Comparison of ENCODE assay signal across 18 cellular contexts in the genomic region with DNA sequence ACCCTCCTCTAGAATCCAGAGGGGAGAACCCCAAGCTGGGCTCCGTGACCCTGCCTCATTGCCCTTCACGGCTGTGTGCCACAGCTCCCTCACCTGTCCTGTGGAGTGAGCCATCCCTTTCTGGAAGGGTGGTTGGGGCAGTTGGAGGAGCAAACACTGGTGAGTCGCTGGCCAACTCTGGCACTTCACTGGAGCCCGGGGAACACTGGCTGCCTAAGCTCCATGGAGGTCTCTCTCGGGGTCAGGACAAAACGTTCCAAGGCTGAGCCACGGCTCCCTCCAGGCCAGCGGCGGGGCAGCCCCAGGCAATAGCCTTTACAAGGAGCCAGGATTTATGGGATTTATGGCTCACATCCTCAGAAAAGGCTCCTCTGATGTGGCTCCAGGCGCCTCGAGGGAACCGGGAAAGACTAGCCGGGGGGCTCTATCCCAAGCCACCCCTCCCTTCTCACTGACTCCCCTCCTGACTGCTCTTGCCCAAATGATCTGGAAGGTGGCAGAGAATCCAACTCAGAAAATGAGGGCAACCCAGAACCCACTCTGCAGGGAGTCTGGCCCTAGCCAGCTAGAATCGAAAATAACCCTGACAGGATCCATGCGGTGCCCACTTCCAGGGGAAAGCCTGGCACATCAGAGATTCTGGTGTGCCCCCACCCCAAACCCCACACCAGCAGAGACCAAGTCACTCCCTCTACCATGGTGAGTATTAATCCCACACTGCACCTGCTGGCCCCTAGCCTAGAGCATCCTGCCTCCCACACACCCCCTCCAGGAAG.
"Had no signal": no experiment of that assay in that cellular context is flagged by ENCODE, and none has a peak within 500 bp of the region (broad histone marks: within the 10 kb centered on the region; RNA-seq: fewer than 3 reads in every experiment).

No MANE protein-coding gene starts in this region.

- H3K4me3 Mint-ChIP-seq: activated naive CD8-positive, alpha-beta T cell treated with anti-CD3 and anti-CD28 coated beads for 36 hours; activated T-helper 1 cell treated with anti-CD3 and anti-CD28 coated beads, Interleukin-12 subunit alpha, Interleukin-12 subunit beta, Interleukin-2, Interleukin-4 antibody, amounts not matched to agents 30 ng/mL and 10 ng/mL and 1 ng/mL, durations not matched to agents 14 hours and 24 hours and 36 hours; brain; natural killer cell; T-helper 2 cell treated with Interferon-gamma antibody and Interleukin-4, amounts not matched to agents 5 μg/mL and 100 μg/mL, for 36 hours had no signal

- H3K27me3 Mint-ChIP-seq: activated naive CD8-positive, alpha-beta T cell treated with anti-CD3 and anti-CD28 coated beads for 36 hours had no signal

- H3K9me3 Mint-ChIP-seq: activated naive CD8-positive, alpha-beta T cell treated with anti-CD3 and anti-CD28 coated beads for 36 hours; activated T-helper 1 cell treated with anti-CD3 and anti-CD28 coated beads, Interleukin-12 subunit alpha, Interleukin-12 subunit beta, Interleukin-2, Interleukin-4 antibody, amounts not matched to agents 30 ng/mL and 10 ng/mL and 1 ng/mL, durations not matched to agents 14 hours and 24 hours and 36 hours; natural killer cell; T-helper 2 cell treated with Interferon-gamma antibody and Interleukin-4, amounts not matched to agents 5 μg/mL and 100 μg/mL, for 36 hours had no signal

- H3K4me3 ChIP-seq: gastroesophageal sphincter, heart right ventricle, left ventricle myocardium inferior, transverse colon, vagina had no signal

- DNase-seq: activated CD4-positive, alpha-beta T cell treated with anti-CD3 and anti-CD28 coated beads, Interleukin-2, amount 50 U/mL, for 1 hour; activated naive CD8-positive, alpha-beta T cell treated with anti-CD3 and anti-CD28 coated beads for 36 hours; effector CD8-positive, alpha-beta T cell; heart right ventricle; islet precursor cell; left ventricle myocardium inferior; mesenchymal stem cell; natural killer cell; stimulated activated CD4-positive, alpha-beta T cell treated with anti-CD3 and anti-CD28 coated beads, Interleukin-4, amount 100 ng/mL, for 4 hours; stimulated activated CD8-positive, alpha-beta memory T cell treated with anti-CD3 and anti-CD28 coated beads, Interleukin-4, amount 100 ng/mL, for 48 hours; stimulated activated naive CD4-positive, alpha-beta T cell treated with Interleukin-2 at 50 U/mL for 16 hours; transverse colon had no signal

- H3K4me1 Mint-ChIP-seq: activated naive CD8-positive, alpha-beta T cell treated with anti-CD3 and anti-CD28 coated beads for 36 hours; brain; natural killer cell had no signal

- H3K4me1 ChIP-seq: gastroesophageal sphincter, heart right ventricle, left ventricle myocardium inferior, transverse colon had no signal

- H3K27ac Mint-ChIP-seq: activated naive CD8-positive, alpha-beta T cell treated with anti-CD3 and anti-CD28 coated beads for 36 hours; activated T-helper 1 cell treated with anti-CD3 and anti-CD28 coated beads, Interleukin-12 subunit alpha, Interleukin-12 subunit beta, Interleukin-2, Interleukin-4 antibody, amounts not matched to agents 30 ng/mL and 10 ng/mL and 1 ng/mL, durations not matched to agents 14 hours and 24 hours and 36 hours; natural killer cell; T-helper 2 cell treated with Interferon-gamma antibody and Interleukin-4, amounts not matched to agents 5 μg/mL and 100 μg/mL, for 36 hours had no signal

- H3K36me3 ChIP-seq: gastroesophageal sphincter, heart right ventricle, left ventricle myocardium inferior, transverse colon, vagina had no signal

- H3K36me3 Mint-ChIP-seq: activated naive CD8-positive, alpha-beta T cell treated with anti-CD3 and anti-CD28 coated beads for 36 hours; brain; natural killer cell had no signal

- H3K9me3 ChIP-seq: gastroesophageal sphincter, heart right ventricle, left ventricle myocardium inferior, transverse colon, vagina had no signal

- ATAC-seq: activated CD4-positive, CD25-positive, alpha-beta regulatory T cell treated with anti-CD3 and anti-CD28 coated beads, Interleukin-2, amount 50 U/mL, for 24 hours; gastroesophageal sphincter; heart right ventricle; natural killer cell had no signal

- H3K27ac ChIP-seq: gastroesophageal sphincter, heart right ventricle, left ventricle myocardium inferior, transverse colon, vagina had no signal
